In genomic region chr15:84001655-84002054, GRCh38 we compare ENCODE assay signal across 15 cellular contexts.
"Had no signal": no experiment of that assay in that cellular context is flagged by ENCODE, and none has a peak within 500 bp of the region (broad histone marks: within the 10 kb centered on the region; RNA-seq: fewer than 3 reads in every experiment).

No MANE protein-coding gene starts in this region.

- H3K27ac ChIP-seq: esophagus squamous epithelium, testis, tibial nerve had no signal

- H3K4me2 ChIP-seq: smooth muscle cell had no signal

- H3K4me3 Mint-ChIP-seq: mesothelial cell of epicardium; natural killer cell; neural crest cell; stimulated activated effector memory CD8-positive, alpha-beta T cell treated with anti-CD3 and anti-CD28 coated beads, Interleukin-12 subunit alpha, Interleukin-12 subunit beta, amount 100 ng/mL, for 72 hours; stimulated activated naive CD8-positive, alpha-beta T cell treated with anti-CD3 and anti-CD28 coated beads, Interleukin-15, Interleukin-2, amounts not matched to agents 100 ng/mL and 50 ng/mL, for 24 hours had no signal

- H3K4me3 ChIP-seq: esophagus squamous epithelium, smooth muscle cell, testis, tibial nerve had no signal

- DNase-seq: effector memory CD4-positive, alpha-beta T cell; esophagus squamous epithelium; foreskin fibroblast; natural killer cell; posterior cingulate gyrus; right cardiac atrium; stimulated activated CD4-positive, alpha-beta T cell treated with anti-CD3 and anti-CD28 coated beads, Interleukin-2, amount 100 ng/mL, for 48 hours; stimulated activated CD8-positive, alpha-beta memory T cell treated with anti-CD3 and anti-CD28 coated beads, Interleukin-4, amount 100 ng/mL, for 48 hours; testis had no signal

- H3K36me3 Mint-ChIP-seq: mesothelial cell of epicardium; natural killer cell; stimulated activated effector memory CD8-positive, alpha-beta T cell treated with anti-CD3 and anti-CD28 coated beads, Interleukin-12 subunit alpha, Interleukin-12 subunit beta, amount 100 ng/mL, for 72 hours had no signal

- H3K9me3 ChIP-seq: esophagus squamous epithelium, testis, tibial nerve had no signal

- H3K36me3 ChIP-seq: esophagus squamous epithelium, tibial nerve had no signal

- H3K27me3 ChIP-seq: esophagus squamous epithelium, testis, tibial nerve had no signal

- ATAC-seq: stimulated activated effector memory CD8-positive, alpha-beta T cell treated with anti-CD3 and anti-CD28 coated beads, Interleukin-12 subunit alpha, Interleukin-12 subunit beta, amount 100 ng/mL, for 72 hours had no signal

- H3K4me1 ChIP-seq: esophagus squamous epithelium, testis had no signal

- H3K9me3 Mint-ChIP-seq: natural killer cell; stimulated activated naive CD8-positive, alpha-beta T cell treated with anti-CD3 and anti-CD28 coated beads, Interleukin-15, Interleukin-2, amounts not matched to agents 100 ng/mL and 50 ng/mL, for 24 hours had no signal

- H3K4me1 Mint-ChIP-seq: mesothelial cell of epicardium; natural killer cell; neural crest cell; stimulated activated effector memory CD8-positive, alpha-beta T cell treated with anti-CD3 and anti-CD28 coated beads, Interleukin-12 subunit alpha, Interleukin-12 subunit beta, amount 100 ng/mL, for 72 hours had no signal

- H3K27ac Mint-ChIP-seq: mesothelial cell of epicardium; natural killer cell; stimulated activated effector memory CD8-positive, alpha-beta T cell treated with anti-CD3 and anti-CD28 coated beads, Interleukin-12 subunit alpha, Interleukin-12 subunit beta, amount 100 ng/mL, for 72 hours; stimulated activated naive CD8-positive, alpha-beta T cell treated with anti-CD3 and anti-CD28 coated beads, Interleukin-15, Interleukin-2, amounts not matched to agents 100 ng/mL and 50 ng/mL, for 24 hours had no signal
